ENCODE assay signal across 20 cellular contexts in the genomic region with DNA sequence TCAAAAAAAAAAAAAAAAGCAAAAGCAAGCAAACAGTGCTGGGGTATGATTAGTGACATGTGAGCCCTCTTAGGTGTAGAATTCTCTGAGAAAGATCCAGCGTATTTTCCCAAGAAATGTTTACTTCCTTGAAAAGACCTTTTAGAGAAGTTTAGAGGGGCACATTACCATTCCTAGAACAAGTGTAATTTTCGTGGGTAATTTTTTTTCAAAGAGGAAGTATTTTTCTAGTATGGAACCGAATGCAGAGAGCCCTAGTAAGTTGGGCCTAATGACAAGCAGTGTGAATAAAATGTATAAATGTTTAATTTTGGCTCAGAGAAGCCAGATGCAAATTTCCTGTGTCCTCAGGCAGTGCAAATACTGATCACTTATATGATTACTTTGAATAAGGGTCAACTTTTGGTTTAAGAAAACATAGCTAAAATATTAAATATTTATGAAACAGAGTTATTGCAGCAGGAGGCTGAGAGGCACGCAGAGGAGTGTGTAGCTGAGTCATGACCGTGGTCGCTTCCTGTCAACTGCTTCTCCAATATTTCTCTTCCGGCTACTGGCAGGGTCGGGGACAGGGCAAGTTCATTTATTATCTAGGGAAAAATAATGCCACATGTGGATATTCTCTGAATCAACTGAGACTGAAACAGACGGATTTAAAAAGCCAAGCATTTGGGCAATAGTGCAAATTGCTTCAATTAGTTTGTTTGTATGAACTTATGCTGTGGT.
A peak's percentile ranks its signal among the peaks of the same experiment; 100 is the strongest.
DNase-seq lines count a peak whose midpoint lies in the region; ATAC-seq, FAIRE-seq and TF ChIP-seq lines count a peak whose summit lies in the region.
"Had no signal": no experiment of that assay in that cellular context is flagged by ENCODE, and none has a peak within 500 bp of the region (broad histone marks: within the 10 kb centered on the region; RNA-seq: fewer than 3 reads in every experiment).

No MANE protein-coding gene starts in this region.

- 4% methylated on average over 9 of the region's 9 CpGs for WGBS in K562 (ENCODE audit: insufficient coverage, low coverage, missing lambda C conversion rate)

- H3K36me3 Mint-ChIP-seq in naive thymus-derived CD4-positive, alpha-beta T cell: no peaks in the 10 kb centered on the region
- H3K36me3 Mint-ChIP-seq: activated naive CD4-positive, alpha-beta T cell treated with anti-CD3 and anti-CD28 coated beads, Interleukin-2, amount 10 ng/mL, durations not matched to agents 7 days and 5 days had no signal

- POLR2A ChIA-PET in K562 (lab: Yijun Ruan, JAX): no interaction called here
- POLR2A ChIA-PET in naive thymus-derived CD4-positive, alpha-beta T cell (lab: Charles Lee): no interaction called here

- in situ Hi-C loops in K562 (cut with MboI): no loop called here

- CTCF ChIA-PET in K562 (lab: Yijun Ruan, JAX; ENCODE audit: low intra/inter-chr PET ratio): no interaction called here
- CTCF ChIA-PET in naive thymus-derived CD4-positive, alpha-beta T cell (lab: Charles Lee): no interaction called here

- H2AFZ ChIP-seq in K562 (ENCODE audit: low read depth, low read length): peak overlapping the region; percentile 32; the same call in 1 of the 2 replicates
- no peak overlapping the region for H2AFZ ChIP-seq in osteoblast (ENCODE audit: low read length)

- TF ChIP-seq POLR2A in NB4 (IDR thresholded peaks at IDR 0.05; ENCODE audit: extremely low read depth, insufficient read length): no peak
- no peak for TF ChIP-seq POLR2A in K562 (conservative IDR thresholded peaks at IDR 0.05)

- no peaks in the 10 kb centered on the region for H3K4me1 ChIP-seq in K562 (replicated peaks in 1 of 2; ENCODE audit: control insufficient read depth in 2 of 2, insufficient read depth in 2 of 2, low read length in 2 of 2)
- no peaks in the 10 kb centered on the region for H3K4me1 ChIP-seq in naive thymus-derived CD4-positive, alpha-beta T cell (ENCODE audit: control insufficient read depth in 2 of 2, insufficient read depth in 2 of 2, low read length in 2 of 2)
- no peaks in the 10 kb centered on the region for H3K4me1 ChIP-seq in osteoblast (ENCODE audit: insufficient read depth, low read length)
- H3K4me1 ChIP-seq: BE2C had no signal

- H3K9ac ChIP-seq in K562 (ENCODE audit: insufficient read depth in 1 of 2, low read depth in 2 of 2, low read length in 2 of 2): no peak overlapping the region

- peaks cover 9 to 36% (median 30%) of the 10 kb centered on the region in 5 donors for H3K27me3 Mint-ChIP-seq in naive thymus-derived CD4-positive, alpha-beta T cell

- H3K4me3 ChIP-seq in NB4 (ENCODE audit: low read depth, low read length) (peak overlapping the region; percentile 23), K562 (no peak overlapping the region), osteoblast (ENCODE audit: insufficient read depth, low read length) (no peak overlapping the region)
- no peak overlapping the region for H3K4me3 ChIP-seq in naive thymus-derived CD4-positive, alpha-beta T cell (ENCODE audit: low read length)
- H3K4me3 ChIP-seq: skin epidermis had no signal

- ATAC-seq in K562: no peak; the same call in 2 of the 3 replicates
- peak; percentile 70 for ATAC-seq in naive thymus-derived CD4-positive, alpha-beta T cell

- H3K9me3 ChIP-seq in K562 (replicated peaks; ENCODE audit: control insufficient read depth, insufficient read depth, low read depth, low read length): no peaks in the 10 kb centered on the region
- H3K9me3 ChIP-seq in naive thymus-derived CD4-positive, alpha-beta T cell (ENCODE audit: control insufficient read depth in 2 of 3, low read length in 3 of 3): no peaks in the 10 kb centered on the region
- H3K9me3 ChIP-seq in osteoblast (ENCODE audit: low read depth, low read length): peaks cover 2% of the 10 kb centered on the region
- H3K9me3 ChIP-seq: BE2C had no signal

- peak; percentile 56 for DNase-seq in GDM1 (lab: John Stamatoyannopoulos, UW)
- peak; percentile 93 for DNase-seq in NB4 (ENCODE audit: low read depth)
- DNase-seq in K562 (ENCODE audit: extremely low read depth in 1 of 4, low spot score in 3 of 4): peak in 2 of 4 experiments; percentile 8 to 14
- DNase-seq in naive thymus-derived CD4-positive, alpha-beta T cell: no peak
- DNase-seq in stimulated activated CD4-positive, alpha-beta T cell treated with anti-CD3 and anti-CD28 coated beads, Interleukin-4, amount 100 ng/mL, for 24 hours: no peak
- no peak for DNase-seq in NCI-H2029 (lab: John Stamatoyannopoulos, UW)
- DNase-seq in activated T-cell treated with anti-CD3 and anti-CD28 coated beads, Interleukin-2, amount 50 U/mL, for 1 hour: no peak
- DNase-seq in osteoblast (ENCODE audit: insufficient read length, low spot score, missing footprints): no peak
- DNase-seq: activated CD4-positive, alpha-beta T cell treated with anti-CD3 and anti-CD28 coated beads for 1 hour; activated CD8-positive, alpha-beta memory T cell treated with anti-CD3 and anti-CD28 coated beads, Interleukin-2, amount 50 U/mL, for 48 hours; activated naive CD4-positive, alpha-beta T cell treated with anti-CD3 and anti-CD28 coated beads, Interleukin-2, amount 10 ng/mL, durations not matched to agents 7 days and 5 days; BE2C; effector memory CD4-positive, alpha-beta T cell; H9; IMR-90; NCI-H1436 treated with DMSO at 0.1 percent for 48 hours; NCI-H446 treated with DMSO at 0.1 percent for 48 hours; T-helper 1 cell had no signal

- H3K79me2 ChIP-seq in K562 (ENCODE audit: control insufficient read depth, insufficient read depth, low read length) (no peaks in the 10 kb centered on the region), osteoblast (ENCODE audit: insufficient read depth, low read length) (no peaks in the 10 kb centered on the region)

- H4K20me1 ChIP-seq in K562 (replicated peaks; ENCODE audit: control insufficient read depth, insufficient read depth, low read length) (no peaks in the 10 kb centered on the region), osteoblast (ENCODE audit: insufficient read depth, low read length) (no peaks in the 10 kb centered on the region)

- H3K4me2 ChIP-seq in K562 (ENCODE audit: insufficient read depth, low read length) (no peak overlapping the region), osteoblast (ENCODE audit: insufficient read depth, low read length) (no peak overlapping the region)

- no peak for TF ChIP-seq EP300 in K562 (IDR thresholded peaks at IDR 0.05; ENCODE audit: low read length)

- H3K27me3 ChIP-seq in K562 (ENCODE audit: control insufficient read depth in 2 of 2, insufficient read depth in 2 of 2, low read length in 2 of 2) (no peaks in the 10 kb centered on the region), osteoblast (ENCODE audit: insufficient read depth, low read length) (no peaks in the 10 kb centered on the region)
- no peaks in the 10 kb centered on the region for H3K27me3 ChIP-seq in naive thymus-derived CD4-positive, alpha-beta T cell (ENCODE audit: control insufficient read depth in 2 of 2, insufficient read depth in 2 of 2, low read length in 2 of 2)
- H3K27me3 ChIP-seq: BE2C had no signal

- no peak for FAIRE-seq in K562 (lab: Jason Lieb, UNC)

- BruUV-seq in K562 (replicated peaks; lab: Mats Ljungman, UMichigan): no TSS peak

- H3K36me3 ChIP-seq in K562 (ENCODE audit: control insufficient read depth, insufficient read depth, low read length) (no peaks in the 10 kb centered on the region), osteoblast (ENCODE audit: insufficient read depth, low read length) (no peaks in the 10 kb centered on the region)
- no peaks in the 10 kb centered on the region for H3K36me3 ChIP-seq in naive thymus-derived CD4-positive, alpha-beta T cell (ENCODE audit: control insufficient read depth in 2 of 3, insufficient read depth in 3 of 3, low read length in 3 of 3)
- H3K36me3 ChIP-seq: BE2C had no signal

- no peak overlapping the region for H3K4me3 Mint-ChIP-seq in naive thymus-derived CD4-positive, alpha-beta T cell
- H3K4me3 Mint-ChIP-seq: activated naive CD4-positive, alpha-beta T cell treated with anti-CD3 and anti-CD28 coated beads, Interleukin-2, amount 10 ng/mL, durations not matched to agents 7 days and 5 days; H9; stimulated activated naive CD8-positive, alpha-beta T cell treated with anti-CD3 and anti-CD28 coated beads, Interleukin-15, Interleukin-2, amounts not matched to agents 100 ng/mL and 50 ng/mL, for 24 hours had no signal

- TF ChIP-seq CTCF in NB4 (IDR thresholded peaks at IDR 0.05; ENCODE audit: low read depth, low read length) (no peak), K562 (IDR thresholded peaks at IDR 0.05 in 2 of 3, conservative IDR thresholded peaks at IDR 0.05 in 1 of 3; ENCODE audit: insufficient read depth in 2 of 3, low read depth in 1 of 3, low read length in 3 of 3) (no peak), osteoblast (IDR thresholded peaks at IDR 0.05; ENCODE audit: extremely low read depth, low read depth, low read length) (no peak)

- no peak for TF ChIP-seq RAD21 in K562 (CRISPR knock-in tag; conservative IDR thresholded peaks at IDR 0.05 in 1 of 2, IDR thresholded peaks at IDR 0.05 in 1 of 2)

- no peak overlapping the region for H3K27ac Mint-ChIP-seq in naive thymus-derived CD4-positive, alpha-beta T cell
- H3K27ac Mint-ChIP-seq: activated naive CD4-positive, alpha-beta T cell treated with anti-CD3 and anti-CD28 coated beads, Interleukin-2, amount 10 ng/mL, durations not matched to agents 7 days and 5 days; H9; stimulated activated naive CD8-positive, alpha-beta T cell treated with anti-CD3 and anti-CD28 coated beads, Interleukin-15, Interleukin-2, amounts not matched to agents 100 ng/mL and 50 ng/mL, for 24 hours had no signal

- peaks cover 0 to 6% (median 0%) of the 10 kb centered on the region in 7 donors for H3K4me1 Mint-ChIP-seq in naive thymus-derived CD4-positive, alpha-beta T cell
- H3K4me1 Mint-ChIP-seq: activated naive CD4-positive, alpha-beta T cell treated with anti-CD3 and anti-CD28 coated beads, Interleukin-2, amount 10 ng/mL, durations not matched to agents 7 days and 5 days had no signal

- H3K27ac ChIP-seq in K562 (ENCODE audit: extremely low read depth, low read depth, low read length) (peak overlapping the region; percentile 49; the same call in 1 of the 3 replicates), osteoblast (ENCODE audit: low read depth, low read length) (no peak overlapping the region)
- H3K27ac ChIP-seq in naive thymus-derived CD4-positive, alpha-beta T cell (ENCODE audit: low read depth, low read length): no peak overlapping the region
- H3K27ac ChIP-seq: skin epidermis had no signal

- no peaks in the 10 kb centered on the region for H3K9me1 ChIP-seq in K562 (ENCODE audit: control insufficient read depth, insufficient read depth, low read length)

- H3K9me3 Mint-ChIP-seq in naive thymus-derived CD4-positive, alpha-beta T cell: peaks cover 0 to 8% (median 2%) of the 10 kb centered on the region in 11 donors
- H3K9me3 Mint-ChIP-seq: H9 had no signal

- intact Hi-C loops in K562 (cut with micrococcal nuclease): no loop called here
- intact Hi-C loops in naive thymus-derived CD4-positive, alpha-beta T cell (cut with micrococcal nuclease): no loop called here

Comparison
In these comparisons a context has a peak if more than half of its experiments do, and no peak if none do; other contexts are left out.
1. DNase-seq: peak in GDM1 (single experiment) and NB4 (single experiment); none in naive thymus-derived CD4-positive, alpha-beta T cell (0 of 9), stimulated activated CD4-positive, alpha-beta T cell treated with anti-CD3 and anti-CD28 coated beads, Interleukin-4, amount 100 ng/mL, for 24 hours (single experiment), NCI-H2029 (single experiment), activated T-cell treated with anti-CD3 and anti-CD28 coated beads, Interleukin-2, amount 50 U/mL, for 1 hour (single experiment) and osteoblast (single experiment).